Comparison of ENCODE assay signal across 26 cellular contexts in the genomic region with DNA sequence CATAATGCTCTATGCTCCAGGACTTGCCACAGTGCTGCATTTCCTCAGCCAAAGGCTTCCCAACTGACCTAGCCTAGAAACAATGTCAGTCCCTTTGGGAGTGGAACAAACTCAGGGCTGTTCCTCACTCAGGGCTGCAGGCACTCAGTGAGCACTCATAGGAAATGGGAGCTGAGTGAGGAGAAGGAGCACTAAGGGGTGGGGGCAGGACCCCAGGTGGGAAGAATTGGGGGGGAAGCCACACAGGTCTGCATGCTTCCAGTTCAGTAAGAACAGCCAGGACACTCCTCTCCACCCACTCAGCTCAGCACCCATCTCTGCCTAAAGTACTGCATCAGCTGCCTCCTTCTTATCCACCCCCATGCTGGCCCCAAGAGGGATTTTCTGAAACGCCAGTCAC. TPM values are rescaled to one million over a fixed set of nuclear protein-coding genes. Genes with fewer than 3 reads are reported as not detected.
DNase-seq lines count a peak whose midpoint lies in the region; ATAC-seq and TF ChIP-seq lines count a peak whose summit lies in the region.
"Had no signal": no experiment of that assay in that cellular context is flagged by ENCODE, and none has a peak within 500 bp of the region (broad histone marks: within the 10 kb centered on the region; RNA-seq: fewer than 3 reads in every experiment).

No MANE protein-coding gene starts in this region.

- H3K27me3 ChIP-seq in HUES6 (ENCODE audit: control insufficient read depth, insufficient read depth, low read length) (peaks cover 2% of the 10 kb centered on the region; the same call in 1 of the 2 replicates), mesendoderm (ENCODE audit: insufficient read depth, low read length, poor library complexity) (no peaks in the 10 kb centered on the region), thoracic aorta (replicated peaks; ENCODE audit: insufficient read depth) (no peaks in the 10 kb centered on the region)
- H3K27me3 ChIP-seq: adrenal gland, brain microvascular endothelial cell had no signal

- peak overlapping the region; percentile 74 for H3K56ac ChIP-seq in mesendoderm (ENCODE audit: low read length)

- no peak overlapping the region for H4K8ac ChIP-seq in mesendoderm (ENCODE audit: low read depth, low read length)

- no peaks in the 10 kb centered on the region for H3K79me2 ChIP-seq in mesendoderm (ENCODE audit: control insufficient read depth, insufficient read depth, low read length)

- H3K4me2 ChIP-seq in mesendoderm (ENCODE audit: low read length), result no peak overlapping the region
- H3K4me2 ChIP-seq: smooth muscle cell had no signal

- H3K4me1 ChIP-seq in HUES6 (ENCODE audit: control insufficient read depth, insufficient read depth, low read length) (peaks cover 28% of the 10 kb centered on the region), mesendoderm (ENCODE audit: control insufficient read depth, low read depth, low read length) (peaks cover 16% of the 10 kb centered on the region), thoracic aorta (ENCODE audit: control insufficient read depth in 1 of 2, low read depth in 2 of 2) (peaks cover 5 to 18% of the 10 kb centered on the region in 2 donors)
- H3K4me1 ChIP-seq: adrenal gland had no signal

- TF ChIP-seq CTCF in coronary artery (IDR thresholded peaks at IDR 0.05) (no peak), thoracic aorta (IDR thresholded peaks at IDR 0.05) (no peak)

- peak overlapping the region; percentile 99 for H3K18ac ChIP-seq in mesendoderm (ENCODE audit: low read length)

- no CpG with 5 or more reads among the region's 1 CpG for WGBS in mesendoderm (ENCODE audit: extremely low coverage, insufficient coverage, low lambda C conversion rate)

- H3K9me3 ChIP-seq in HUES6 (ENCODE audit: control insufficient read depth, insufficient read depth, low read depth, low read length), result no peaks in the 10 kb centered on the region
- H3K9me3 ChIP-seq in thoracic aorta, result no peaks in the 10 kb centered on the region
- H3K9me3 ChIP-seq: adrenal gland had no signal

- peak overlapping the region; percentile 85 for H4K5ac ChIP-seq in mesendoderm (ENCODE audit: low read length)

- peak overlapping the region; percentile 91 for H3K23ac ChIP-seq in mesendoderm (ENCODE audit: low read length)

- peak overlapping the region; percentile 87 for H2BK5ac ChIP-seq in mesendoderm (ENCODE audit: low read length)

- H3K9ac ChIP-seq in HUES6 (ENCODE audit: low read length) (peak overlapping the region; percentile 77), mesendoderm (ENCODE audit: low read length) (peak overlapping the region; percentile 15)

- peak overlapping the region; percentile 28 for H2AK5ac ChIP-seq in mesendoderm (ENCODE audit: low read length)

- H3K4ac ChIP-seq in mesendoderm (ENCODE audit: low read depth, low read length), result peak overlapping the region; percentile 97

- no peaks in the 10 kb centered on the region for H3K79me1 ChIP-seq in mesendoderm (ENCODE audit: low read length)

- H2BK15ac ChIP-seq in mesendoderm (replicated peaks; ENCODE audit: low read depth), result no peak overlapping the region

- H3K36me3 ChIP-seq in HUES6 (ENCODE audit: control insufficient read depth, insufficient read depth, low read length), result no peaks in the 10 kb centered on the region
- H3K36me3 ChIP-seq in mesendoderm (ENCODE audit: control insufficient read depth, insufficient read depth, low read length), result no peaks in the 10 kb centered on the region
- H3K36me3 ChIP-seq in thoracic aorta, result no peaks in the 10 kb centered on the region
- H3K36me3 ChIP-seq: adrenal gland, brain microvascular endothelial cell had no signal

- H3K4me3 ChIP-seq in HUES6 (ENCODE audit: low read depth, low read length) (no peak overlapping the region; the same call in 1 of the 2 replicates), coronary artery (no peak overlapping the region), mesendoderm (ENCODE audit: low read length) (no peak overlapping the region), thoracic aorta (no peak overlapping the region)
- H3K4me3 ChIP-seq: adrenal gland, smooth muscle cell had no signal

- peak overlapping the region; percentile 97 for H2BK120ac ChIP-seq in mesendoderm (ENCODE audit: low read depth, low read length)

- ATAC-seq in thoracic aorta (ENCODE audit: insufficient number of reproducible peaks, low FRiP score, low read depth), result no peak
- no peak for ATAC-seq in HG03039 (IDR thresholded peaks at IDR 0.05; ENCODE audit: unreplicated experiment)
- ATAC-seq: activated T-cell treated with anti-CD3 and anti-CD28 coated beads, Interleukin-2, amount 50 U/mL, for 4 hours; Panc1 had no signal

- H3K27ac ChIP-seq in HUES6 (ENCODE audit: low read depth, low read length) (peak overlapping the region; percentile 82; the same call in 1 of the 2 replicates), coronary artery (peak overlapping the region; percentile 38 to 69), mesendoderm (ENCODE audit: low read depth, low read length) (peak overlapping the region; percentile 97), thoracic aorta (peak overlapping the region; percentile 49 to 51)
- H3K27ac ChIP-seq: brain microvascular endothelial cell, epithelial cell of prostate had no signal

- peak; percentile 62 for DNase-seq in coronary artery (ENCODE audit: low spot score)
- no peak for DNase-seq in mesendoderm
- no peak for DNase-seq in thoracic aorta (ENCODE audit: low spot score)
- DNase-seq in ecto neural progenitor cell (ENCODE audit: low spot score), result no peak
- no peak for DNase-seq in D341Med (ENCODE audit: low spot score)
- DNase-seq: activated CD4-positive, alpha-beta T cell treated with anti-CD3 and anti-CD28 coated beads, Interleukin-2, amount 50 U/mL, for 1 hour; activated naive CD4-positive, alpha-beta T cell; activated T-cell treated with anti-CD3 and anti-CD28 coated beads, Interleukin-2, amount 50 U/mL, for 4 hours; brain microvascular endothelial cell; effector CD4-positive, alpha-beta T cell; HFFc6; IMR-90; NCI-H1092 treated with DMSO at 0.1 percent for 48 hours; NCI-H187 treated with DMSO at 0.1 percent for 48 hours; NCI-H524 treated with DMSO at 0.1 percent for 48 hours; SIG-M5; stimulated activated CD4-positive, alpha-beta T cell treated with anti-CD3 and anti-CD28 coated beads, Interleukin-1b, Interleukin-23, amount 100 ng/mL, for 48 hours had no signal

RNA-seq across cellular contexts. Expression of a gene that starts 7.3 kb away (rescaled TPM):
- polyA plus RNA-seq in mesendoderm (2013, experiment 1 of 2), result 1.2 TPM
- polyA plus RNA-seq in mesendoderm (2013, experiment 2 of 2), result 1.0 TPM
- not detected for total RNA-seq in thoracic aorta
- total RNA-seq: activated T-cell treated with anti-CD3 and anti-CD28 coated beads, Interleukin-2, amount 50 U/mL, for 4 hours; chondrocyte; fibroblast of villous mesenchyme; HFFc6; IMR-90; osteoblast had no signal
- polyA plus RNA-seq: IMR-90, smooth muscle cell had no signal
